8 cellular contexts compared by ENCODE assay signal in genomic region chr20:62794007-62794724, GRCh38. TPM values are rescaled to one million over a fixed set of nuclear protein-coding genes. Genes with fewer than 3 reads are reported as not detected.
DNase-seq lines count a peak whose midpoint lies in the region; ATAC-seq and TF ChIP-seq lines count a peak whose summit lies in the region.

No MANE protein-coding gene starts in this region.

- H3K27me3 Mint-ChIP-seq in GM23338 (ENCODE audit: insufficient read depth, low read depth, poor library complexity) = peaks cover 36% of the 10 kb centered on the region
- H3K27me3 Mint-ChIP-seq in activated T-helper 17 cell treated with anti-CD3 and anti-CD28 coated beads, Interleukin-2, amount 50 U/mL, for 72 hours = no peaks in the 10 kb centered on the region
- H3K27me3 Mint-ChIP-seq in natural killer cell treated with Interleukin-12 subunit alpha and Interleukin-12 subunit beta and Interleukin-15 and Interleukin-18, amount 100 ng/mL, for 72 hours = no peaks in the 10 kb centered on the region

- H3K4me2 ChIP-seq in GM23338 = peak overlapping the region; percentile 79

- no peaks in the 10 kb centered on the region for H4K20me1 ChIP-seq in GM23338 (replicated peaks; ENCODE audit: insufficient read depth)

- no peaks in the 10 kb centered on the region for H3K79me2 ChIP-seq in GM23338 (replicated peaks; ENCODE audit: insufficient read depth)

- H3K9me3 Mint-ChIP-seq in GM23338 = no peaks in the 10 kb centered on the region
- no peaks in the 10 kb centered on the region for H3K9me3 Mint-ChIP-seq in activated T-helper 17 cell treated with anti-CD3 and anti-CD28 coated beads, Interleukin-2, amount 50 U/mL, for 72 hours
- no peaks in the 10 kb centered on the region for H3K9me3 Mint-ChIP-seq in natural killer cell treated with Interleukin-12 subunit alpha and Interleukin-12 subunit beta and Interleukin-15 and Interleukin-18, amount 100 ng/mL, for 72 hours

- no peaks in the 10 kb centered on the region for H3K36me3 ChIP-seq in GM23338 (ENCODE audit: insufficient read depth)

- H3K36me3 Mint-ChIP-seq in GM23338 (ENCODE audit: low read depth) = peaks cover 11% of the 10 kb centered on the region
- H3K36me3 Mint-ChIP-seq in activated T-helper 17 cell treated with anti-CD3 and anti-CD28 coated beads, Interleukin-2, amount 50 U/mL, for 72 hours (ENCODE audit: low read depth) = peaks cover 23% of the 10 kb centered on the region
- H3K36me3 Mint-ChIP-seq in natural killer cell treated with Interleukin-12 subunit alpha and Interleukin-12 subunit beta and Interleukin-15 and Interleukin-18, amount 100 ng/mL, for 72 hours = peaks cover 8% of the 10 kb centered on the region

- H3K27ac Mint-ChIP-seq in GM23338 = no peak overlapping the region
- peak overlapping the region; percentile 91 for H3K27ac Mint-ChIP-seq in activated T-helper 17 cell treated with anti-CD3 and anti-CD28 coated beads, Interleukin-2, amount 50 U/mL, for 72 hours
- H3K27ac Mint-ChIP-seq in natural killer cell treated with Interleukin-12 subunit alpha and Interleukin-12 subunit beta and Interleukin-15 and Interleukin-18, amount 100 ng/mL, for 72 hours = peak overlapping the region; percentile 88 to 90

- ATAC-seq in GM23338 = peak; percentile 65
- peak; percentile 81 for ATAC-seq in activated T-helper 17 cell treated with anti-CD3 and anti-CD28 coated beads, Interleukin-2, amount 50 U/mL, for 72 hours (replicated peaks)
- ATAC-seq in natural killer cell treated with Interleukin-12 subunit alpha and Interleukin-12 subunit beta and Interleukin-15 and Interleukin-18, amount 100 ng/mL, for 72 hours = peak; percentile 91 to 93

- no peaks in the 10 kb centered on the region for H3K9me2 ChIP-seq in GM23338 (ENCODE audit: insufficient read depth)

- TF ChIP-seq CTCF in GM23338 (conservative IDR thresholded peaks at IDR 0.05; ENCODE audit: low read depth in 2 of 2) = no peak
- no peak for TF ChIP-seq CTCF in fibroblast of mammary gland (conservative IDR thresholded peaks at IDR 0.05; ENCODE audit: control insufficient read depth, insufficient read depth, low read depth, low read length)

- H3K27me3 ChIP-seq in GM23338 (ENCODE audit: insufficient read depth) = peaks cover 17% of the 10 kb centered on the region

- peak overlapping the region; percentile 67 for H3K4me3 ChIP-seq in GM23338
- H3K4me3 ChIP-seq in fibroblast of mammary gland (ENCODE audit: control insufficient read depth, low read depth, low read length) = peak overlapping the region; percentile 57

- peaks cover 9% of the 10 kb centered on the region; the same call in 1 of the 2 replicates for H3F3A ChIP-seq in GM23338 (replicated peaks; ENCODE audit: low read depth)

- H3K4me1 ChIP-seq in GM23338 (ENCODE audit: insufficient read depth) = peaks cover 7% of the 10 kb centered on the region; the same call in 1 of the 2 replicates

- peak overlapping the region; percentile 87 for H2AFZ ChIP-seq in GM23338

- no peak overlapping the region for H3K27ac ChIP-seq in GM23338 (ENCODE audit: low read depth)

- peak overlapping the region; percentile 75 for H3K4me3 Mint-ChIP-seq in GM23338
- H3K4me3 Mint-ChIP-seq in activated T-helper 17 cell treated with anti-CD3 and anti-CD28 coated beads, Interleukin-2, amount 50 U/mL, for 72 hours = peak overlapping the region; percentile 87
- peak overlapping the region; percentile 86 for H3K4me3 Mint-ChIP-seq in natural killer cell treated with Interleukin-12 subunit alpha and Interleukin-12 subunit beta and Interleukin-15 and Interleukin-18, amount 100 ng/mL, for 72 hours

- DNase-seq in Daoy (ENCODE audit: low read depth) (peak; percentile 97), GM23338 (ENCODE audit: low spot score) (peak; percentile 97), Kasumi-1 (lab: John Stamatoyannopoulos, UW) (peak; percentile 89 to 90), RPMI7951 (ENCODE audit: low read depth) (peak; percentile 97), fibroblast of mammary gland (ENCODE audit: low read depth) (peak; percentile 92)
- peak; percentile 99 for DNase-seq in natural killer cell treated with Interleukin-12 subunit alpha and Interleukin-12 subunit beta and Interleukin-15 and Interleukin-18, amount 100 ng/mL, for 72 hours (ENCODE audit: low spot score)
- peak; percentile 86 to 94 (median 92) for DNase-seq in stimulated activated naive CD4-positive, alpha-beta T cell (lab: John Stamatoyannopoulos, UW)

- H3K4me1 Mint-ChIP-seq in GM23338 = peaks cover 10% of the 10 kb centered on the region
- peaks cover 11% of the 10 kb centered on the region for H3K4me1 Mint-ChIP-seq in activated T-helper 17 cell treated with anti-CD3 and anti-CD28 coated beads, Interleukin-2, amount 50 U/mL, for 72 hours
- peaks cover 27 to 31% of the 10 kb centered on the region in 2 donors for H3K4me1 Mint-ChIP-seq in natural killer cell treated with Interleukin-12 subunit alpha and Interleukin-12 subunit beta and Interleukin-15 and Interleukin-18, amount 100 ng/mL, for 72 hours (ENCODE audit: low read depth in 2 of 2)

TF ChIP-seq in GM23338, 12 proteins besides CTCF, POLR2A, EP300 and RAD21:
- TF ChIP-seq NANOG (IDR thresholded peaks at IDR 0.05; ENCODE audit: borderline replicate concordance) = no peak
- no peak for TF ChIP-seq ETS1 (IDR thresholded peaks at IDR 0.05)
- TF ChIP-seq EZH2 (IDR thresholded peaks at IDR 0.05; ENCODE audit: low read depth, unreplicated experiment) = no peak
- TF ChIP-seq CREB1 (CRISPR knock-in tag; IDR thresholded peaks at IDR 0.05; ENCODE audit: low read depth) = peak; percentile 42; the same call in 1 of the 2 replicates
- no peak for TF ChIP-seq REST (IDR thresholded peaks at IDR 0.05; ENCODE audit: unreplicated experiment)
- no peak for TF ChIP-seq ZNF114 (CRISPR knock-in tag; IDR thresholded peaks at IDR 0.05)
- peak; percentile 78 for TF ChIP-seq POLR2AphosphoS5 (IDR thresholded peaks at IDR 0.05; ENCODE audit: low read depth)

RNA-seq across cellular contexts. Expression of gene MRGBP, which starts 2.1 kb away (rescaled TPM):
- 22.4 and 27.1 TPM in 2 replicates for total RNA-seq in Daoy (2014; rRNA removed; shearing (Covaris generic))
- 24.3 and 26.0 TPM in 2 replicates for total RNA-seq in GM23338 (2014; rRNA removed; shearing (Covaris generic))
- polyA plus RNA-seq in GM23338 (2016; fragmentation: Nextera tagmentation; extraction: Ambion mirVana) = 19.7 and 20.9 TPM in 2 replicates
- total RNA-seq in RPMI7951 (2014; rRNA removed; shearing (Covaris generic)) = 44.7 and 58.5 TPM in 2 replicates
- 10 to 100 TPM; 16.0 to 20.5 TPM for total RNA-seq in activated T-helper 17 cell treated with anti-CD3 and anti-CD28 coated beads, Interleukin-2, amount 50 U/mL, for 72 hours
- 10 to 100 TPM; 14.4 to 19.3 TPM for total RNA-seq in natural killer cell treated with Interleukin-12 subunit alpha and Interleukin-12 subunit beta and Interleukin-15 and Interleukin-18, amount 100 ng/mL, for 72 hours

RNA-seq across cellular contexts. Expression of gene OGFR, which starts 10.5 kb away (rescaled TPM):
- 44.2 and 55.0 TPM in 2 replicates for total RNA-seq in Daoy (2014; rRNA removed; shearing (Covaris generic))
- 48.8 and 50.6 TPM in 2 replicates for total RNA-seq in GM23338 (2014; rRNA removed; shearing (Covaris generic))
- 9.6 and 12.3 TPM in 2 replicates for polyA plus RNA-seq in GM23338 (2016; fragmentation: Nextera tagmentation; extraction: Ambion mirVana)
- total RNA-seq in RPMI7951 (2014; rRNA removed; shearing (Covaris generic)) = 47.6 and 73.5 TPM in 2 replicates
- total RNA-seq in activated T-helper 17 cell treated with anti-CD3 and anti-CD28 coated beads, Interleukin-2, amount 50 U/mL, for 72 hours = 10 to 100 TPM; 42.3 to 52.6 TPM
- total RNA-seq in natural killer cell treated with Interleukin-12 subunit alpha and Interleukin-12 subunit beta and Interleukin-15 and Interleukin-18, amount 100 ng/mL, for 72 hours = 10 to 100 TPM; 75.9 to 88.7 TPM

RNA-seq across cellular contexts. Expression of gene COL9A3, which starts 22.7 kb away (rescaled TPM):
- total RNA-seq in Daoy (2014; rRNA removed; shearing (Covaris generic)) = 0.97 and 6.1 TPM in 2 replicates
- total RNA-seq in GM23338 (2014; rRNA removed; shearing (Covaris generic)) = 110 and 113 TPM in 2 replicates
- polyA plus RNA-seq in GM23338 (2016; fragmentation: Nextera tagmentation; extraction: Ambion mirVana) = 74.9 and 79.4 TPM in 2 replicates
- total RNA-seq in RPMI7951 (2014; rRNA removed; shearing (Covaris generic)) = 4.1 and 5.9 TPM in 2 replicates
- not detected for total RNA-seq in activated T-helper 17 cell treated with anti-CD3 and anti-CD28 coated beads, Interleukin-2, amount 50 U/mL, for 72 hours
- not detected for total RNA-seq in natural killer cell treated with Interleukin-12 subunit alpha and Interleukin-12 subunit beta and Interleukin-15 and Interleukin-18, amount 100 ng/mL, for 72 hours

Comparison
In these comparisons a context has a peak if more than half of its experiments do, and no peak if none do; other contexts are left out.
1. RNA of gene COL9A3, which starts 22.7 kb away (total RNA-seq): 110 to 113 TPM in GM23338; 4.1 to 5.9 TPM in RPMI7951, 0.97 to 6.1 TPM in Daoy, not detected in natural killer cell treated with Interleukin-12 subunit alpha and Interleukin-12 subunit beta and Interleukin-15 and Interleukin-18, amount 100 ng/mL, for 72 hours and not detected in activated T-helper 17 cell treated with anti-CD3 and anti-CD28 coated beads, Interleukin-2, amount 50 U/mL, for 72 hours; every median in the first group is over 10 times any median in the second.
2. Peak in every context shown above with its lines, with median percentiles within 50 percentile points of each other: DNase-seq, ATAC-seq and H3K4me3 Mint-ChIP-seq.